In the genomic region with DNA sequence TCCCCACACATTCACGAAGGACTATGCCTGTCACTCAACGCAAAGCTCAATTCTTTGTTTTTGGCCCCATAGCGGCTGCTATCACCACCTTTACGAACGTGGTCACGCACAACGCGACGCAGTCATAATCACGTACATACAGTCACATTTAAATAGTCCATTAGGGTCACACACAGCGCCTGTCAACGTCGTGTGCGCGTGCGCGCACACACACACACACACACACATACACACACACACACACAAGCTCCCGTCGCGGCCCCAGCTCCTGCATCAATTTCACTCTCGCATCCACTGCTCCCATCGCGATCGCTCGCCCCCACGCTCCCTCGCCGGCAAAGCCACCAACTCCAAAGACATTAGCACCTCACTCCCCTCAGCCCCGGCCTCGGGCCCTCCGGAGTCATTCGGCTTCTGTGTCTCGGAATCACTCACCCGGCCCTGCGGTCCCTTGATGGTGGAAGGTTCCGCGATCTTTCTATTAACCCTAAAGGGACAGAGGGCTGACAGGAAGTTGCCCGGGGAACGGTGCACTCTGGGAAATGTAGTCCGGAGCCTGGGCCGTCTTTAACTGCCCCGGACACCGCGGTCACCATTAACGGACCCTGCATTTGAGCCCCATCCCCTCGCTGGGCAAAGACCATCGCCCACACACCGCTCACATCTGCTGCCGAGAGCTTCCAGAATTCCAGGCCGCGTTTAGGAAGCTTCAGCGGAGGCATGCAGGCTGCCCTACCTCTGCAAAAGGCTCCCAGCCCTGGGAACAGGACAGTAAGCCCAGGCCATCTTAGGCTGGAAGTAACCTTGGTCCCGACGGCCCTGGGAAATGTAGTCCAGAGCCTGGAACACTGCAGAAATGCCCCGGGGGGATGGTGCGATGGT, we compare ENCODE assay signal across 8 cellular contexts. TPM values are rescaled to one million over a fixed set of nuclear protein-coding genes. Genes with fewer than 3 reads are reported as not detected.
DNase-seq lines count a peak whose midpoint lies in the region; ATAC-seq, FAIRE-seq and TF ChIP-seq lines count a peak whose summit lies in the region.

A gene (minus strand): TSS at position 486 of the 882 bp plus-strand sequence. CDS start 12,768 bp downstream, outside the sequence.

- in situ Hi-C loops in HepG2 (cut with HindIII; ENCODE audit: extremely low pct_ligation_motif_present, low pct_unique_long_range_greater_than_20kb), result no loop called here

- peak within 1 kb of the TSS; percentile 86 for H2AFZ ChIP-seq in ACC112 (ENCODE audit: low read length, unreplicated experiment)
- H2AFZ ChIP-seq in HepG2 (ENCODE audit: low read length), result peak within 1 kb of the TSS; percentile 95

- POLR2A ChIA-PET in HepG2 (lab: Yijun Ruan, JAX), result interaction anchor here (0.7 to 3.6 kb wide), 19 partner anchors 8 to 854 kb away, joined by 3 to 169 read pairs (median 6); a partner anchor contains a TSS

- H3K9me3 ChIP-seq in HepG2 (ENCODE audit: low read length), result peaks cover 30% of the 10 kb centered on the region

- TF ChIP-seq EP300 in HepG2 (IDR thresholded peaks at IDR 0.05; ENCODE audit: low read depth in 2 of 2, low read length in 2 of 2), result 0 out of 4 replicates have a peak, but pooled peaks of 1 of the 2 experiments have one; percentile 16
- TF ChIP-seq EP300 in HepG2 (CRISPR knock-in tag; IDR thresholded peaks at IDR 0.05; ENCODE audit: borderline replicate concordance), result no peak

- TF ChIP-seq RAD21 in HepG2 (CRISPR knock-in tag; IDR thresholded peaks at IDR 0.05), result 0 out of 2 replicates have a peak, but pooled peaks have one; percentile 23

- CTCF ChIA-PET in HepG2 (lab: Yijun Ruan, JAX; ENCODE audit: low intra/inter-chr PET ratio, low total read pairs), result no interaction called here

- FAIRE-seq in HepG2 (lab: Jason Lieb, UNC), result peak; percentile 68

- DNase-seq in NCI-H446 treated with DMSO at 0.1 percent for 48 hours (lab: John Stamatoyannopoulos, UW) (peak; percentile 59), dermis microvascular lymphatic vessel endothelial cell (ENCODE audit: low read depth in 2 of 2) (peak; percentile 90 to 92), HepG2 (ENCODE audit: low spot score) (peak; percentile 89)
- DNase-seq in activated CD4-positive, alpha-beta T cell treated with anti-CD3 and anti-CD28 coated beads, Interleukin-2, amount 50 U/mL, for 24 hours (ENCODE audit: low read depth in 1 of 2, low spot score in 1 of 2), result peak; percentile 76 to 80
- DNase-seq in stimulated activated CD4-positive, alpha-beta T cell treated with anti-CD3 and anti-CD28 coated beads, Interleukin-2, amount 100 ng/mL, for 48 hours, result peak; percentile 68 to 72

- H3K4me3 ChIP-seq in ACC112 (ENCODE audit: low read depth, low read length) (peak within 1 kb of the TSS; percentile 82), HepG2 (replicated peaks in 1 of 3; ENCODE audit: insufficient read depth in 1 of 3, low read depth in 2 of 3, low read length in 3 of 3) (peak within 1 kb of the TSS; percentile 77 to 85 (median 84))

- intact Hi-C loops in HepG2 (cut with micrococcal nuclease; ENCODE audit: unreplicated experiment), result loop anchor here (1.0 to 5.0 kb wide), 3 partner anchors 12 to 266 kb away; a partner anchor contains a TSS

- H3K36me3 ChIP-seq in ACC112 (ENCODE audit: insufficient read depth, low read length) (peaks cover 17% of the 10 kb centered on the region), HepG2 (replicated peaks in 1 of 2; ENCODE audit: control insufficient read depth in 1 of 2, insufficient read depth in 2 of 2, low read length in 2 of 2) (peaks cover 0 to 7% of the 10 kb centered on the region in 2 experiments; a peak in 2 of 5 replicates)

- peak within 1 kb of the TSS; percentile 82 for H3K9ac ChIP-seq in HepG2 (ENCODE audit: insufficient read depth, low read depth, low read length)

- peak; percentile 61 to 78; a peak in 3 of 4 replicates for TF ChIP-seq POLR2A in HepG2 (IDR thresholded peaks at IDR 0.05; ENCODE audit: insufficient read depth in 1 of 2, low read depth in 2 of 2, low read length in 2 of 2)

- H3K27ac ChIP-seq in ACC112 (ENCODE audit: low read depth, low read length) (peak within 1 kb of the TSS; percentile 78), HepG2 (ENCODE audit: extremely low read length, insufficient read depth, low read length) (peak within 1 kb of the TSS; percentile 86)

- H3K4me2 ChIP-seq in HepG2 (ENCODE audit: low read depth, low read length), result peak within 1 kb of the TSS; percentile 80

- no TSS peak for BruUV-seq in HepG2 (replicated peaks; lab: Mats Ljungman, UMichigan)

- H3K27me3 ChIP-seq in ACC112 (ENCODE audit: insufficient read depth, low read length), result no peaks in the 10 kb centered on the region
- H3K27me3 ChIP-seq in HepG2 (ENCODE audit: control insufficient read depth in 1 of 2, insufficient read depth in 2 of 2, low read length in 2 of 2), result no peaks in the 10 kb centered on the region; a peak in 1 of 5 replicates

- no peaks in the 10 kb centered on the region for H4K20me1 ChIP-seq in HepG2 (ENCODE audit: insufficient read depth, low read length)

- no peak for TF ChIP-seq CTCF in HepG2 (CRISPR knock-in tag; IDR thresholded peaks at IDR 0.05)

- peaks cover 29% of the 10 kb centered on the region for H3K79me2 ChIP-seq in ACC112 (ENCODE audit: control insufficient read depth, insufficient read depth, low read length, unreplicated experiment)
- H3K79me2 ChIP-seq in HepG2 (ENCODE audit: insufficient read depth, low read length), result peaks cover 8% of the 10 kb centered on the region

- H3K4me1 ChIP-seq in ACC112 (ENCODE audit: control insufficient read depth, insufficient read depth, low read length, unreplicated experiment) (peaks cover 5% of the 10 kb centered on the region), HepG2 (ENCODE audit: insufficient read depth, low read length) (peaks cover 19% of the 10 kb centered on the region)

- ATAC-seq in GM18868 (IDR thresholded peaks at IDR 0.05; ENCODE audit: unreplicated experiment) (peak; percentile 91), HG03108 (IDR thresholded peaks at IDR 0.05; ENCODE audit: unreplicated experiment) (peak; percentile 90), HepG2 (peak; percentile 96)

- 0% methylated on average over 21 of the region's 56 CpGs for whole genome bisulfite sequencing in HepG2 (ENCODE audit: low lambda C conversion rate)

TF ChIP-seq in HepG2, 621 proteins besides CTCF, POLR2A, EP300 and RAD21 (continues in another document):
- TF ChIP-seq ZNF839 (CRISPR knock-in tag; IDR thresholded peaks at IDR 0.05; ENCODE audit: borderline replicate concordance), result no peak
- no peak for TF ChIP-seq ZFP41 (CRISPR knock-in tag; IDR thresholded peaks at IDR 0.05; ENCODE audit: borderline replicate concordance)
- TF ChIP-seq ZNF33A (CRISPR knock-in tag; IDR thresholded peaks at IDR 0.05; ENCODE audit: borderline replicate concordance), result 0 out of 2 replicates have a peak, but pooled peaks have one; percentile 29
- TF ChIP-seq NR2F1 (CRISPR knock-in tag; IDR thresholded peaks at IDR 0.05), result no peak
- no peak for TF ChIP-seq ZNF672 (CRISPR knock-in tag; IDR thresholded peaks at IDR 0.05)
- no peak; the same call in 1 of the 2 replicates for TF ChIP-seq BCL6 (CRISPR knock-in tag; IDR thresholded peaks at IDR 0.05)
- TF ChIP-seq ZNF510 (CRISPR knock-in tag; IDR thresholded peaks at IDR 0.05; ENCODE audit: low read depth), result 0 out of 2 replicates have a peak, but pooled peaks have one; percentile 46
- no peak for TF ChIP-seq KAT2B (IDR thresholded peaks at IDR 0.05; ENCODE audit: borderline replicate concordance, low read depth, low read length)
- no peak for TF ChIP-seq ZNF678 (CRISPR knock-in tag; IDR thresholded peaks at IDR 0.05)
- TF ChIP-seq, protein P1, sequence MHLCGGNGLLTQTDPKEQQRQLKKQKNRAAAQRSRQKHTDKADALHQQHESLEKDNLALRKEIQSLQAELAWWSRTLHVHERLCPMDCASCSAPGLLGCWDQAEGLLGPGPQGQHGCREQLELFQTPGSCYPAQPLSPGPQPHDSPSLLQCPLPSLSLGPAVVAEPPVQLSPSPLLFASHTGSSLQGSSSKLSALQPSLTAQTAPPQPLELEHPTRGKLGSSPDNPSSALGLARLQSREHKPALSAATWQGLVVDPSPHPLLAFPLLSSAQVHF (CRISPR knock-in tag; IDR thresholded peaks at IDR 0.05), result no peak
- TF ChIP-seq HDAC2 (CRISPR knock-in tag; IDR thresholded peaks at IDR 0.05), result no peak

RNA-seq across cellular contexts. Expression of the gene that starts here (rescaled TPM):
- total RNA-seq in dermis microvascular lymphatic vessel endothelial cell (8.3 and 8.5 TPM in 2 replicates), HepG2 (2016; rRNA removed; fragmentation: Illumina TruSeq; extraction: Trizol) (5.3 and 8.5 TPM in 2 replicates)
- total RNA-seq in HepG2 (2016; cell fraction: cytosol; rRNA removed; fragmentation: Illumina TruSeq; extraction: Trizol; ENCODE audit: low read depth), result 0.53 and 1.6 TPM in 2 replicates
- 5.9 and 7.8 TPM in 2 replicates for total RNA-seq in HepG2 (2016; cell fraction: insoluble cytoplasmic fraction; rRNA removed; fragmentation: Illumina TruSeq; extraction: Trizol)
- 2.3 and 2.4 TPM in 2 replicates for total RNA-seq in HepG2 (2016; cell fraction: membrane; rRNA removed; fragmentation: Illumina TruSeq; extraction: Trizol)
- total RNA-seq in HepG2 (2016; cell fraction: nucleus; rRNA removed; fragmentation: Illumina TruSeq; extraction: Trizol), result 4.9 and 8.2 TPM in 2 replicates
- 1.3 and 1.4 TPM in 2 replicates for polyA plus RNA-seq in HepG2 (2011; rRNA removed)
- polyA plus RNA-seq in HepG2 (2011; cell fraction: cytosol; rRNA removed), result 1.1 and 1.6 TPM in 2 replicates
- polyA plus RNA-seq in HepG2 (2011; cell fraction: nucleus; rRNA removed), result 1.00 and 1.8 TPM in 2 replicates
- 2.2 and 3.4 TPM in 2 replicates for polyA plus RNA-seq in HepG2 (2012)
- 0.18 and 0.33 TPM in 2 replicates for polyA plus RNA-seq in HepG2 (2016; cell fraction: cytosol; fragmentation: Illumina TruSeq; extraction: Trizol; ENCODE audit: low read depth)
- 3.4 TPM in 2 replicates for polyA plus RNA-seq in HepG2 (2016; cell fraction: insoluble cytoplasmic fraction; fragmentation: Illumina TruSeq; extraction: Trizol; ENCODE audit: low read depth)
- 0.36 and 0.84 TPM in 2 replicates for polyA plus RNA-seq in HepG2 (2016; cell fraction: membrane; fragmentation: Illumina TruSeq; extraction: Trizol; ENCODE audit: low read depth)
- 3.5 and 4.3 TPM in 2 replicates for polyA plus RNA-seq in HepG2 (2016; cell fraction: nucleus; fragmentation: Illumina TruSeq; extraction: Trizol; ENCODE audit: insufficient read depth, low read depth)
- polyA minus RNA-seq in HepG2 (2011; rRNA and poly(A)+ RNA removed; ENCODE audit: low replicate concordance), result 1.0 TPM in 1 of 2 replicates, not detected in the other
- 1.5 and 2.0 TPM in 2 replicates for polyA minus RNA-seq in HepG2 (2011; cell fraction: cytosol; rRNA and poly(A)+ RNA removed)
- polyA minus RNA-seq in HepG2 (2011; cell fraction: nucleus; rRNA and poly(A)+ RNA removed), result 10.2 and 13.6 TPM in 2 replicates

Comparison
In these comparisons a context has a peak if more than half of its experiments do, and no peak if none do; other contexts are left out.
1. Peak in every context shown above with its lines: DNase-seq, ATAC-seq, H3K4me3 ChIP-seq and H3K27ac ChIP-seq.